ENCODE assay signal across 9 cellular contexts in the genomic region with DNA sequence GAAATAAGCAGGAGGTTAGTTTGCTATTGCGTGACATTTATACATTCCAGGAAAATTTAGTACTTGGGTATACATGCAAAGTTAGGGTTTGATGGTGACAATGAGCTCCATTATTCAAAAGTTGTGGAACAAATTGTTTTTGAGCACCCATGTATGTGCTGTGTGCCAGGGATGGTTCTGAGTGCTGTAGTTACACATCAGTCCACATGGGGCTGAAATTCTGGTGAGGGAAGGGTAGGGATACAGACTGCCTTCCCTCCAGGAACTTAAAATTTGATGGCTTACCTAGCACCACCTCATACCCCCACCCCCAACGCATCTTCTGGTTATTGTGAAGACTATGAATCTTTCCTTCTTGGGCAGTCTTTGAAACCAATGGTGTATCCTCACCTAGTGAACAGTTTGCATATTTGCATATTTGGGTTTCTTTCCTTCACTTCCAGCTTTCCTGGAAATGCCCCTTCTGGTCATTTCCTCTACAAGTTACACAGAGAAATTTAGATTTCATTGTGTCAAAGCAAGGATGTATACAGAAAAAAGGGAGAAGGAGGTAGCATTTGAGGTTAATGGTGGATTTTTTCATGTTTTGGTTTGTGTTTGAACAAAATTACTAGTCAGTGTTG.
DNase-seq lines count a peak whose midpoint lies in the region; FAIRE-seq and TF ChIP-seq lines count a peak whose summit lies in the region.
"Had no signal": no experiment of that assay in that cellular context is flagged by ENCODE, and none has a peak within 500 bp of the region (broad histone marks: within the 10 kb centered on the region; RNA-seq: fewer than 3 reads in every experiment).

No MANE protein-coding gene starts in this region.

- H3K4me2 ChIP-seq in MM.1S (ENCODE audit: low read depth, low read length), result no peak overlapping the region

- WGBS in thyroid gland, 2 donors, result 82 to 92% methylated on average over 2 of the region's 2 CpGs

- H3K9me2 ChIP-seq in MM.1S (replicated peaks; ENCODE audit: insufficient read depth, low read length), result no peaks in the 10 kb centered on the region

- FAIRE-seq in GM19239 (lab: Jason Lieb, UNC), result no peak

- intact Hi-C loops in thyroid gland (cut with DNase I), result no loop called here

- no peak overlapping the region for H2AFZ ChIP-seq in MM.1S (ENCODE audit: low read length)

- no peak overlapping the region for H3K9ac ChIP-seq in MM.1S (ENCODE audit: low read length)

- H3K79me2 ChIP-seq in MM.1S (ENCODE audit: low read length), result no peaks in the 10 kb centered on the region

- TF ChIP-seq CTCF in MM.1S (IDR thresholded peaks at IDR 0.05; ENCODE audit: low read length), result peak; percentile 36
- peak; percentile 46 to 50 (median 49) for TF ChIP-seq CTCF in nephron (IDR thresholded peaks at IDR 0.05; ENCODE audit: unreplicated experiment in 3 of 3)
- TF ChIP-seq CTCF in thyroid gland (IDR thresholded peaks at IDR 0.05), result peak in 1 of 6 experiments; percentile 29

- H3K27me3 Mint-ChIP-seq in nephron (ENCODE audit: low read depth), result peaks cover 47% of the 10 kb centered on the region
- peaks cover 60% of the 10 kb centered on the region for H3K27me3 Mint-ChIP-seq in T-helper 2 cell treated with Interferon-gamma antibody and Interleukin-4, amounts not matched to agents 5 μg/mL and 100 μg/mL, for 36 hours (ENCODE audit: low read depth)

- H3K27ac Mint-ChIP-seq in nephron, result peak overlapping the region in 2 of 3 experiments; percentile 3 to 48
- H3K27ac Mint-ChIP-seq in T-helper 2 cell treated with Interferon-gamma antibody and Interleukin-4, amounts not matched to agents 5 μg/mL and 100 μg/mL, for 36 hours, result no peak overlapping the region

- H3K4me3 Mint-ChIP-seq in nephron, result peak overlapping the region; percentile 84 to 89 (median 88)
- H3K4me3 Mint-ChIP-seq in T-helper 2 cell treated with Interferon-gamma antibody and Interleukin-4, amounts not matched to agents 5 μg/mL and 100 μg/mL, for 36 hours, result no peak overlapping the region

- H3K36me3 ChIP-seq in MM.1S (replicated peaks; ENCODE audit: insufficient read depth, low read length) (no peaks in the 10 kb centered on the region), thyroid gland (no peaks in the 10 kb centered on the region)
- H3K36me3 ChIP-seq: neutrophil had no signal

- no peaks in the 10 kb centered on the region for H3K4me1 ChIP-seq in MM.1S (ENCODE audit: low read length)
- peaks cover 7 to 26% of the 10 kb centered on the region in 2 donors for H3K4me1 ChIP-seq in thyroid gland

- TF ChIP-seq POLR2A in thyroid gland (IDR thresholded peaks at IDR 0.05), result no peak

- H4K20me1 ChIP-seq in MM.1S (ENCODE audit: insufficient read depth, low read length), result no peaks in the 10 kb centered on the region

- H3K36me3 Mint-ChIP-seq in nephron (ENCODE audit: low read depth), result no peaks in the 10 kb centered on the region
- H3K36me3 Mint-ChIP-seq in T-helper 2 cell treated with Interferon-gamma antibody and Interleukin-4, amounts not matched to agents 5 μg/mL and 100 μg/mL, for 36 hours (ENCODE audit: low read depth), result no peaks in the 10 kb centered on the region

- H3K4me3 ChIP-seq in MM.1S (ENCODE audit: low read length) (no peak overlapping the region), thyroid gland (replicated peaks in 1 of 3) (no peak overlapping the region)

- peaks cover 37% of the 10 kb centered on the region for H3K27me3 ChIP-seq in MM.1S (replicated peaks; ENCODE audit: insufficient read depth, low read length)
- no peaks in the 10 kb centered on the region for H3K27me3 ChIP-seq in thyroid gland

- H3K27ac ChIP-seq in MM.1S (ENCODE audit: low read length) (no peak overlapping the region), caudate nucleus (ENCODE audit: low read depth, low read length) (peak overlapping the region; percentile 87), thyroid gland (no peak overlapping the region)
- H3K27ac ChIP-seq: neutrophil had no signal

- H3K9me3 Mint-ChIP-seq in nephron, result no peaks in the 10 kb centered on the region
- H3K9me3 Mint-ChIP-seq in T-helper 2 cell treated with Interferon-gamma antibody and Interleukin-4, amounts not matched to agents 5 μg/mL and 100 μg/mL, for 36 hours, result no peaks in the 10 kb centered on the region

- H3K4me1 Mint-ChIP-seq in nephron, result peaks cover 32% of the 10 kb centered on the region
- peaks cover 17% of the 10 kb centered on the region for H3K4me1 Mint-ChIP-seq in T-helper 2 cell treated with Interferon-gamma antibody and Interleukin-4, amounts not matched to agents 5 μg/mL and 100 μg/mL, for 36 hours (ENCODE audit: low read depth)

- DNase-seq in DMS114 treated with DMSO at 0.1 percent for 48 hours (lab: John Stamatoyannopoulos, UW; ENCODE audit: unreplicated experiment), result peak; percentile 22
- peak; percentile 26 for DNase-seq in MM.1S
- peak in 8 of 61 donors; percentile 21 to 39 (median 30) for DNase-seq in caudate nucleus (lab: John Stamatoyannopoulos, UW)
- no peak for DNase-seq in T-helper 2 cell treated with Interferon-gamma antibody and Interleukin-4, amounts not matched to agents 5 μg/mL and 100 μg/mL, for 36 hours (ENCODE audit: low spot score)
- DNase-seq in GM19239 (ENCODE audit: insufficient read length, low spot score), result no peak
- no peak for DNase-seq in thyroid gland
- no peak for DNase-seq in NOMO-1 treated with dmso at 0.1 percent for 144 hours (lab: John Stamatoyannopoulos, UW; ENCODE audit: unreplicated experiment)

- H3F3A ChIP-seq in MM.1S (ENCODE audit: insufficient read depth, low read length), result no peaks in the 10 kb centered on the region

- H3K9me3 ChIP-seq in MM.1S (replicated peaks; ENCODE audit: insufficient read depth, low read length) (no peaks in the 10 kb centered on the region), thyroid gland (no peaks in the 10 kb centered on the region)
- H3K9me3 ChIP-seq: neutrophil had no signal

Comparison
In these comparisons a context has a peak if more than half of its experiments do, and no peak if none do; other contexts are left out.
1. DNase-seq: peak in DMS114 treated with DMSO at 0.1 percent for 48 hours (single experiment) and MM.1S (single experiment); none in T-helper 2 cell treated with Interferon-gamma antibody and Interleukin-4, amounts not matched to agents 5 μg/mL and 100 μg/mL, for 36 hours (single experiment), GM19239 (single experiment), thyroid gland (0 of 2) and NOMO-1 treated with dmso at 0.1 percent for 144 hours (single experiment).